1 cellular context compared by ENCODE assay signal in genomic region chr6:16434885-16435284, GRCh38.
TF ChIP-seq lines count a peak whose summit lies in the region.

No MANE protein-coding gene starts in this region.

TF ChIP-seq in HEK293, 187 proteins besides CTCF, POLR2A, EP300 and RAD21 (continued from another document):
- TF ChIP-seq, protein P1, sequence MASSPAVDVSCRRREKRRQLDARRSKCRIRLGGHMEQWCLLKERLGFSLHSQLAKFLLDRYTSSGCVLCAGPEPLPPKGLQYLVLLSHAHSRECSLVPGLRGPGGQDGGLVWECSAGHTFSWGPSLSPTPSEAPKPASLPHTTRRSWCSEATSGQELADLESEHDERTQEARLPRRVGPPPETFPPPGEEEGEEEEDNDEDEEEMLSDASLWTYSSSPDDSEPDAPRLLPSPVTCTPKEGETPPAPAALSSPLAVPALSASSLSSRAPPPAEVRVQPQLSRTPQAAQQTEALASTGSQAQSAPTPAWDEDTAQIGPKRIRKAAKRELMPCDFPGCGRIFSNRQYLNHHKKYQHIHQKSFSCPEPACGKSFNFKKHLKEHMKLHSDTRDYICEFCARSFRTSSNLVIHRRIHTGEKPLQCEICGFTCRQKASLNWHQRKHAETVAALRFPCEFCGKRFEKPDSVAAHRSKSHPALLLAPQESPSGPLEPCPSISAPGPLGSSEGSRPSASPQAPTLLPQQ (tag by site-specific recombination; IDR thresholded peaks at IDR 0.05) = peak; percentile 56; the same call in 1 of the 2 replicates
- TF ChIP-seq ZNF544 (tag by site-specific recombination; IDR thresholded peaks at IDR 0.05) (no peak), PRDM2 (tag by site-specific recombination; IDR thresholded peaks at IDR 0.05; ENCODE audit: borderline replicate concordance) (0 out of 2 replicates have a peak, but pooled peaks have one; percentile 34), ZNF404 (tag by site-specific recombination; IDR thresholded peaks at IDR 0.05) (no peak), HOXC10 (CRISPR knock-in tag; IDR thresholded peaks at IDR 0.05) (no peak), AEBP2 (tag by site-specific recombination; IDR thresholded peaks at IDR 0.05; ENCODE audit: borderline replicate concordance) (no peak), KLF10 (tag by site-specific recombination; IDR thresholded peaks at IDR 0.05) (no peak), ZNF157 (tag by site-specific recombination; IDR thresholded peaks at IDR 0.05) (0 out of 2 replicates have a peak, but pooled peaks have one; percentile 17), ZNF366 (tag by site-specific recombination; conservative IDR thresholded peaks at IDR 0.05) (no peak), ZNF521 (tag by site-specific recombination; IDR thresholded peaks at IDR 0.05) (no peak), ZNF341 (tag by site-specific recombination; IDR thresholded peaks at IDR 0.05; ENCODE audit: low read depth) (no peak), ZBTB21 (tag by site-specific recombination; IDR thresholded peaks at IDR 0.05) (0 out of 2 replicates have a peak, but pooled peaks have one; percentile 8), ZNF324 (tag by site-specific recombination; IDR thresholded peaks at IDR 0.05) (0 out of 2 replicates have a peak, but pooled peaks have one; percentile 28), ZNF140 (tag by site-specific recombination; IDR thresholded peaks at IDR 0.05) (no peak)
- TF ChIP-seq, protein P2, sequence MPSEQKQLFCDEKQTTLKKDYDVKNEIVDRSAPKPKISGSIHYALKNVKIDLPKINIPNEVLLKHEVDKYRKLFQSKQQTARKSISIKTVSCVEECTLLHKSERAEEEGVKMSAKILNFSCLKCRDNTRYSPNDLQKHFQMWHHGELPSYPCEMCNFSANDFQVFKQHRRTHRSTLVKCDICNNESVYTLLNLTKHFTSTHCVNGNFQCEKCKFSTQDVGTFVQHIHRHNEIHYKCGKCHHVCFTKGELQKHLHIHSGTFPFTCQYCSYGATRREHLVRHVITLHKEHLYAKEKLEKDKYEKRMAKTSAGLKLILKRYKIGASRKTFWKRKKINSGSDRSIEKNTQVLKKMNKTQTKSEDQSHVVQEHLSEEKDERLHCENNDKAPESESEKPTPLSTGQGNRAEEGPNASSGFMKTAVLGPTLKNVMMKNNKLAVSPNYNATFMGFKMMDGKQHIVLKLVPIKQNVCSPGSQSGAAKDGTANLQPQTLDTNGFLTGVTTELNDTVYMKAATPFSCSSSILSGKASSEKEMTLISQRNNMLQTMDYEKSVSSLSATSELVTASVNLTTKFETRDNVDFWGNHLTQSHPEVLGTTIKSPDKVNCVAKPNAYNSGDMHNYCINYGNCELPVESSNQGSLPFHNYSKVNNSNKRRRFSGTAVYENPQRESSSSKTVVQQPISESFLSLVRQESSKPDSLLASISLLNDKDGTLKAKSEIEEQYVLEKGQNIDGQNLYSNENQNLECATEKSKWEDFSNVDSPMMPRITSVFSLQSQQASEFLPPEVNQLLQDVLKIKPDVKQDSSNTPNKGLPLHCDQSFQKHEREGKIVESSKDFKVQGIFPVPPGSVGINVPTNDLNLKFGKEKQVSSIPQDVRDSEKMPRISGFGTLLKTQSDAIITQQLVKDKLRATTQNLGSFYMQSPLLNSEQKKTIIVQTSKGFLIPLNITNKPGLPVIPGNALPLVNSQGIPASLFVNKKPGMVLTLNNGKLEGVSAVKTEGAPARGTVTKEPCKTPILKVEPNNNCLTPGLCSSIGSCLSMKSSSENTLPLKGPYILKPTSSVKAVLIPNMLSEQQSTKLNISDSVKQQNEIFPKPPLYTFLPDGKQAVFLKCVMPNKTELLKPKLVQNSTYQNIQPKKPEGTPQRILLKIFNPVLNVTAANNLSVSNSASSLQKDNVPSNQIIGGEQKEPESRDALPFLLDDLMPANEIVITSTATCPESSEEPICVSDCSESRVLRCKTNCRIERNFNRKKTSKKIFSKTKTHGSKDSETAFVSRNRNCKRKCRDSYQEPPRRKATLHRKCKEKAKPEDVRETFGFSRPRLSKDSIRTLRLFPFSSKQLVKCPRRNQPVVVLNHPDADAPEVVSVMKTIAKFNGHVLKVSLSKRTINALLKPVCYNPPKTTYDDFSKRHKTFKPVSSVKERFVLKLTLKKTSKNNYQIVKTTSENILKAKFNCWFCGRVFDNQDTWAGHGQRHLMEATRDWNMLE (tag by site-specific recombination; conservative IDR thresholded peaks at IDR 0.05; ENCODE audit: low read depth) = 0 out of 2 replicates have a peak, but pooled peaks have one; percentile 16
